Comparison of ENCODE assay signal across 30 cellular contexts in genomic region chr1:95778217-95778616, GRCh38.
"Had no signal": no experiment of that assay in that cellular context is flagged by ENCODE, and none has a peak within 500 bp of the region (broad histone marks: within the 10 kb centered on the region; RNA-seq: fewer than 3 reads in every experiment).

No MANE protein-coding gene starts in this region.

- H3K27ac ChIP-seq: ascending aorta, body of pancreas, coronary artery, SK-N-MC had no signal

- H3K4me1 ChIP-seq: ascending aorta, body of pancreas had no signal

- DNase-seq: activated CD4-positive, alpha-beta T cell treated with anti-CD3 and anti-CD28 coated beads for 1 hour; activated CD4-positive, alpha-beta T cell treated with anti-CD3 and anti-CD28 coated beads, Interleukin-2, amount 10 ng/mL, durations not matched to agents 24 days and 14 days; activated CD4-positive, alpha-beta T cell treated with anti-CD3 and anti-CD28 coated beads, Interleukin-2, amount 50 U/mL, for 48 hours; activated CD8-positive, alpha-beta memory T cell treated with anti-CD3 and anti-CD28 coated beads, Interleukin-2, amount 10 ng/mL, durations not matched to agents 7 days and 5 days; activated effector memory CD4-positive, alpha-beta T cell treated with Interleukin-2 at 50 U/mL for 16 hours; activated naive CD4-positive, alpha-beta T cell; activated naive CD8-positive, alpha-beta T cell treated with anti-CD3 and anti-CD28 coated beads, Interleukin-2, amount 50 U/mL, for 24 hours; activated T-cell treated with anti-CD3 and anti-CD28 coated beads, Interleukin-2, amount 50 U/mL, for 24 hours; amniotic stem cell; body of pancreas; central memory CD4-positive, alpha-beta T cell; NCI-H1092; NCI-H1417 treated with DMSO at 0.1 percent for 48 hours; NCI-H1694; NCI-H2029; NCI-H2107; NCI-H2171 treated with DMSO at 0.1 percent for 48 hours; NCI-H226; NCI-H526; NCI-H774; NK-92 treated with Interleukin-12 subunit alpha and Interleukin-12 subunit beta, amount 100 ng/mL, for 24 hours; OCI-M1; RPMI8226 had no signal

- H3K36me3 ChIP-seq: ascending aorta had no signal

- H3K9me3 ChIP-seq: ascending aorta, body of pancreas had no signal

- H3K27me3 ChIP-seq: ascending aorta, body of pancreas had no signal

- H3K4me3 ChIP-seq: ascending aorta, body of pancreas, coronary artery, SK-N-MC had no signal

- ATAC-seq: activated CD8-positive, alpha-beta memory T cell treated with anti-CD3 and anti-CD28 coated beads, Interleukin-2, amount 10 ng/mL, durations not matched to agents 7 days and 5 days; activated naive CD4-positive, alpha-beta T cell treated with anti-CD3 and anti-CD28 coated beads, Interleukin-2, amount 50 U/mL, for 72 hours; activated naive CD8-positive, alpha-beta T cell treated with anti-CD3 and anti-CD28 coated beads, Interleukin-2, amount 50 U/mL, for 24 hours; body of pancreas; Panc1; Right ventricle myocardium inferior; WTC11 had no signal
